ENCODE assay signal across 15 cellular contexts in genomic region chr15:52247032-52247431, GRCh38. TPM values are rescaled to one million over a fixed set of nuclear protein-coding genes. Genes with fewer than 3 reads are reported as not detected.
DNase-seq lines count a peak whose midpoint lies in the region; ATAC-seq and TF ChIP-seq lines count a peak whose summit lies in the region.
"Had no signal": no experiment of that assay in that cellular context is flagged by ENCODE, and none has a peak within 500 bp of the region (broad histone marks: within the 10 kb centered on the region; RNA-seq: fewer than 3 reads in every experiment).

No MANE protein-coding gene starts in this region.

- TF ChIP-seq CTCF in fibroblast of mammary gland (conservative IDR thresholded peaks at IDR 0.05; ENCODE audit: control insufficient read depth, insufficient read depth, low read depth, low read length), result no peak

- no peak overlapping the region for H3K4me3 ChIP-seq in fibroblast of mammary gland (ENCODE audit: control insufficient read depth, low read depth, low read length)
- no peak overlapping the region for H3K4me3 ChIP-seq in skeletal muscle cell (ENCODE audit: low read depth, low read length)

- ATAC-seq in HG03097 (IDR thresholded peaks at IDR 0.05; ENCODE audit: low FRiP score, unreplicated experiment) (no peak), GM21528 (IDR thresholded peaks at IDR 0.05; ENCODE audit: low FRiP score, unreplicated experiment) (no peak)

- DNase-seq in HT1080 (ENCODE audit: low read depth) (peak; percentile 59), SKM-1 treated with dmso at 0.1 percent for 144 hours (lab: John Stamatoyannopoulos, UW; ENCODE audit: unreplicated experiment) (peak; percentile 97), fibroblast of mammary gland (ENCODE audit: low read depth) (peak; percentile 95), skeletal muscle cell (ENCODE audit: low read depth) (peak; percentile 87), ecto neural progenitor cell (ENCODE audit: low spot score) (no peak), COR-L47 (lab: John Stamatoyannopoulos, UW) (no peak)
- DNase-seq: amygdala; CD4-positive, alpha-beta T cell; GF-D8; NCI-H2227 treated with DMSO at 0.1 percent for 48 hours; Right ventricle myocardium superior; stimulated activated CD4-positive, alpha-beta T cell treated with anti-CD3 and anti-CD28 coated beads, Interleukin-2, amount 100 ng/mL, for 48 hours; stimulated activated naive CD4-positive, alpha-beta T cell had no signal

RNA-seq across cellular contexts. Expression of gene MYO5C, which starts 48.6 kb away (rescaled TPM):
- 0.07 TPM in 1 of 2 replicates, not detected in the other for total RNA-seq in HT1080 (2014; rRNA removed; shearing (Covaris generic))
- 1.0 and 1.1 TPM in 2 replicates for polyA plus RNA-seq in HT1080 (2015; cell fraction: cytosol; rRNA removed)
- 0.93 and 1.1 TPM in 2 replicates for polyA plus RNA-seq in HT1080 (2015; cell fraction: nucleus; rRNA removed)

RNA-seq across cellular contexts. Expression of gene GNB5, which starts 55.8 kb away (rescaled TPM):
- 38.2 and 46.3 TPM in 2 replicates for total RNA-seq in HT1080 (2014; rRNA removed; shearing (Covaris generic))
- polyA plus RNA-seq in HT1080 (2015; cell fraction: cytosol; rRNA removed), result 34.2 and 38.6 TPM in 2 replicates
- 23.1 and 29.1 TPM in 2 replicates for polyA plus RNA-seq in HT1080 (2015; cell fraction: nucleus; rRNA removed)

Comparison
In these comparisons a context has a peak if more than half of its experiments do, and no peak if none do; other contexts are left out.
1. DNase-seq: peak in HT1080 (single experiment), SKM-1 treated with dmso at 0.1 percent for 144 hours (single experiment), fibroblast of mammary gland (single experiment) and skeletal muscle cell (single experiment); none in ecto neural progenitor cell (single experiment) and COR-L47 (single experiment).